Comparison of ENCODE assay signal across 8 cellular contexts in genomic region chr16:1378804-1379053, GRCh38. TPM values are rescaled to one million over a fixed set of nuclear protein-coding genes. Genes with fewer than 3 reads are reported as not detected.
DNase-seq lines count a peak whose midpoint lies in the region; ATAC-seq and TF ChIP-seq lines count a peak whose summit lies in the region.

No MANE protein-coding gene starts in this region.

- H3K27me3 ChIP-seq in heart right ventricle (no peaks in the 10 kb centered on the region), mesendoderm (ENCODE audit: insufficient read depth, low read length, poor library complexity) (no peaks in the 10 kb centered on the region), uterus (no peaks in the 10 kb centered on the region)

- TF ChIP-seq CTCF in heart right ventricle (IDR thresholded peaks at IDR 0.05) = no peak
- TF ChIP-seq CTCF in astrocyte of the spinal cord (IDR thresholded peaks at IDR 0.05; ENCODE audit: low read depth, low read length) = no peak
- TF ChIP-seq CTCF in uterus (IDR thresholded peaks at IDR 0.05) = no peak

- ATAC-seq in heart right ventricle (peak in 1 of 8 donors; percentile 12), left cardiac atrium (no peak)

- H3K56ac ChIP-seq in mesendoderm (ENCODE audit: low read length) = peak overlapping the region; percentile 98

- in situ Hi-C loops in astrocyte of the spinal cord (cut with HindIII; ENCODE audit: low sequenced_read_pairs) = no loop called here

- H3K4ac ChIP-seq in mesendoderm (ENCODE audit: low read depth, low read length) = peak overlapping the region; percentile 96

- intact Hi-C loops in heart right ventricle (cut with DNase I) (no loop called here), left cardiac atrium (cut with DNase I) (no loop called here), uterus (cut with DNase I; ENCODE audit: low total_unique reads) (no loop called here)

- H2BK5ac ChIP-seq in mesendoderm (ENCODE audit: low read length) = no peak overlapping the region

- H3K79me1 ChIP-seq in mesendoderm (ENCODE audit: low read length) = peaks cover 17% of the 10 kb centered on the region

- WGBS in heart right ventricle, 2 donors = 43 to 52% methylated on average over 5 of the region's 5 CpGs
- no CpG with 5 or more reads among the region's 5 CpGs for WGBS in mesendoderm (ENCODE audit: extremely low coverage, insufficient coverage, low lambda C conversion rate)

- no peak overlapping the region for H4K8ac ChIP-seq in mesendoderm (ENCODE audit: low read depth, low read length)

- H3K27ac ChIP-seq in heart right ventricle (peak overlapping the region; percentile 46 to 91 (median 82)), mesendoderm (ENCODE audit: low read depth, low read length) (no peak overlapping the region), uterus (peak overlapping the region in 1 of 2 donors; percentile 48)

- peak overlapping the region; percentile 90 for H3K4me2 ChIP-seq in mesendoderm (ENCODE audit: low read length)

- H3K4me3 ChIP-seq in heart right ventricle = peak overlapping the region; percentile 30 to 64 (median 58)
- peak overlapping the region; percentile 45 for H3K4me3 ChIP-seq in astrocyte of the spinal cord (ENCODE audit: low read depth, low read length)
- H3K4me3 ChIP-seq in mesendoderm (ENCODE audit: low read length) = peak overlapping the region; percentile 70
- peak overlapping the region; percentile 23 to 31 for H3K4me3 ChIP-seq in uterus

- TF ChIP-seq POLR2A in uterus (IDR thresholded peaks at IDR 0.05) (no peak), erythroblast (IDR thresholded peaks at IDR 0.05; ENCODE audit: low read length) (no peak)

- H2BK15ac ChIP-seq in mesendoderm (replicated peaks; ENCODE audit: low read depth) = no peak overlapping the region

- H3K23ac ChIP-seq in mesendoderm (ENCODE audit: low read length) = peak overlapping the region; percentile 32

- H2BK120ac ChIP-seq in mesendoderm (ENCODE audit: low read depth, low read length) = peak overlapping the region; percentile 82

- H3K4me1 ChIP-seq in heart right ventricle (peaks cover 7 to 26% (median 17%) of the 10 kb centered on the region in 9 donors), mesendoderm (ENCODE audit: control insufficient read depth, low read depth, low read length) (no peaks in the 10 kb centered on the region), uterus (peaks cover 0 to 10% of the 10 kb centered on the region in 2 donors)

- no peak for DNase-seq in heart right ventricle
- DNase-seq in left cardiac atrium = no peak
- DNase-seq in astrocyte of the spinal cord (ENCODE audit: low read depth, low spot score) = no peak
- DNase-seq in mesendoderm = no peak
- DNase-seq in uterus = no peak
- DNase-seq in middle frontal gyrus (ENCODE audit: extremely low spot score, low spot score) = no peak
- DNase-seq in kidney tubule cell (ENCODE audit: low spot score) = no peak
- DNase-seq in erythroblast (lab: John Stamatoyannopoulos, UW) = no peak

- H2AK5ac ChIP-seq in mesendoderm (ENCODE audit: low read length) = no peak overlapping the region

- H4K5ac ChIP-seq in mesendoderm (ENCODE audit: low read length) = no peak overlapping the region

- H3K9ac ChIP-seq in mesendoderm (ENCODE audit: low read length) = peak overlapping the region; percentile 97

- H3K9me3 ChIP-seq in heart right ventricle (no peaks in the 10 kb centered on the region), uterus (no peaks in the 10 kb centered on the region)

- H3K36me3 ChIP-seq in heart right ventricle = peaks cover 0 to 53% (median 9%) of the 10 kb centered on the region in 9 donors
- H3K36me3 ChIP-seq in mesendoderm (ENCODE audit: control insufficient read depth, insufficient read depth, low read length) = no peaks in the 10 kb centered on the region
- no peaks in the 10 kb centered on the region for H3K36me3 ChIP-seq in uterus

- H3K18ac ChIP-seq in mesendoderm (ENCODE audit: low read length) = peak overlapping the region; percentile 84

- peaks cover 16% of the 10 kb centered on the region for H3K79me2 ChIP-seq in mesendoderm (ENCODE audit: control insufficient read depth, insufficient read depth, low read length)

RNA-seq across cellular contexts. Expression of gene GNPTG, which starts 27.0 kb away (rescaled TPM):
- total RNA-seq in heart right ventricle (10 to 100 TPM; 24.8 to 43.4 (median 29.9) TPM), left cardiac atrium (10 to 100 TPM; 44.1 to 44.3 TPM), uterus (10 to 100 TPM; 28.4 to 95.9 (median 48.6) TPM)
- 10 to 100 TPM; 44.5 to 56.3 TPM for polyA plus RNA-seq in heart right ventricle
- polyA plus RNA-seq in mesendoderm (2013, experiment 1 of 2) = 10.4 TPM
- polyA plus RNA-seq in mesendoderm (2013, experiment 2 of 2) = 10.1 TPM

RNA-seq across cellular contexts. Expression of gene TSR3, which starts 27.1 kb away (rescaled TPM):
- 10 to 100 TPM; 41.5 to 63.6 (median 56.0) TPM for total RNA-seq in heart right ventricle
- polyA plus RNA-seq in heart right ventricle = 10 to 100 TPM; 43.7 to 83.4 TPM
- total RNA-seq in left cardiac atrium = 10 to 100 TPM; 44.5 to 59.1 TPM
- 34.0 TPM for polyA plus RNA-seq in mesendoderm (2013, experiment 1 of 2)
- polyA plus RNA-seq in mesendoderm (2013, experiment 2 of 2) = 35.7 TPM
- 100 to 1,000 TPM in 1 of 4 donors, 10 to 100 TPM in 3; 15.9 to 101 (median 30.8) TPM for total RNA-seq in uterus

RNA-seq across cellular contexts. Expression of gene UNKL, which starts 35.8 kb away (rescaled TPM):
- 10 to 100 TPM in 7 of 10 donors, 1 to 10 TPM in 3; 6.8 to 20.4 (median 11.4) TPM for total RNA-seq in heart right ventricle
- 10 to 100 TPM in 1 of 2 donors, 1 to 10 TPM in 1; 3.3 to 11.6 TPM for polyA plus RNA-seq in heart right ventricle
- total RNA-seq in left cardiac atrium = 10 to 100 TPM in 1 of 2 donors, 1 to 10 TPM in 1; 6.4 to 13.6 TPM
- polyA plus RNA-seq in mesendoderm (2013, experiment 1 of 2) = 13.5 TPM
- polyA plus RNA-seq in mesendoderm (2013, experiment 2 of 2) = 12.8 TPM
- total RNA-seq in uterus = 10 to 100 TPM; 13.5 to 63.3 (median 27.6) TPM

RNA-seq across cellular contexts. Expression of gene UQCC4, which starts 41.8 kb away (rescaled TPM):
- total RNA-seq in heart right ventricle = 10 to 100 TPM in 9 of 10 donors, 1 to 10 TPM in 1; 7.8 to 14.9 (median 12.5) TPM
- 10 to 100 TPM in 1 of 2 donors, 1 to 10 TPM in 1; 9.0 to 30.5 TPM for polyA plus RNA-seq in heart right ventricle
- 10 to 100 TPM; 10.0 to 13.0 TPM for total RNA-seq in left cardiac atrium
- polyA plus RNA-seq in mesendoderm (2013, experiment 1 of 2) = 20.1 TPM
- 19.2 TPM for polyA plus RNA-seq in mesendoderm (2013, experiment 2 of 2)
- total RNA-seq in uterus = 10 to 100 TPM in 3 of 4 donors, 1 to 10 TPM in 1; 8.0 to 90.2 (median 21.4) TPM

RNA-seq across cellular contexts. Expression of gene BAIAP3, which starts 45.3 kb away (rescaled TPM):
- total RNA-seq in heart right ventricle = 1 to 10 TPM in 9 of 10 donors, under 1 TPM in 1; 0.37 to 3.8 (median 2.0) TPM
- polyA plus RNA-seq in heart right ventricle = 1 to 10 TPM; 1.4 to 6.8 TPM
- 1 to 10 TPM in 1 of 2 donors, under 1 TPM in 1; 0.99 to 2.7 TPM for total RNA-seq in left cardiac atrium
- polyA plus RNA-seq in mesendoderm (2013, experiment 1 of 2) = 1.7 TPM
- polyA plus RNA-seq in mesendoderm (2013, experiment 2 of 2) = 1.3 TPM
- total RNA-seq in uterus = 1 to 10 TPM in 3 of 4 donors, under 1 TPM in 1; 0.59 to 5.5 (median 3.5) TPM
